ENCODE assay signal across 19 cellular contexts in the genomic region with DNA sequence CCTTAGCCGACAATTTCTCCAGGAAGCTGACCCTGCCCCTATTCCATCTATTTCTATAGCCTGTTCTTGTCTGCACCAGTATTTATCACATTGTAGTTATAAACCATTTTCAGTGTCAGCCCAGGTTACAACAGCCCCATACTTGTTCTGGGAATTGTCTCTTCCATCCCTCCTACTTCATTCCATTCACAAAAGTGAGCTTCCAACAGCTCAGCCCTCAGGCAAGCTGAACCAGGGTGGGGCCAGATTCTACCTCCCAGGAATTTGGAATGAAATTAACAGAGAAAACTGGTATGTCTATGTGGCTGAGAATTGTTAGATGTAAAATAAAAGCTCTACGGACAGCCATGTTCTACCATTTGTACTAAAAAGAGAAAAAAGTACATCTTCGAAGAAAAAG. TPM values are rescaled to one million over a fixed set of nuclear protein-coding genes. Genes with fewer than 3 reads are reported as not detected.
DNase-seq lines count a peak whose midpoint lies in the region; ATAC-seq, FAIRE-seq and TF ChIP-seq lines count a peak whose summit lies in the region.
"Had no signal": no experiment of that assay in that cellular context is flagged by ENCODE, and none has a peak within 500 bp of the region (broad histone marks: within the 10 kb centered on the region; RNA-seq: fewer than 3 reads in every experiment).

No MANE protein-coding gene starts in this region.

- no peaks in the 10 kb centered on the region for H3K27me3 Mint-ChIP-seq in Caco-2 (ENCODE audit: insufficient read depth, unreplicated experiment)

- H3K9me3 ChIP-seq in Caco-2, result no peaks in the 10 kb centered on the region

- no peak for TF ChIP-seq CTCF in Caco-2 (IDR thresholded peaks at IDR 0.05; ENCODE audit: insufficient read depth in 1 of 2, low read depth in 1 of 2, low read length in 1 of 2, severe bottlenecking in 1 of 2, unreplicated experiment in 1 of 2)
- TF ChIP-seq CTCF in epithelial cell of esophagus (IDR thresholded peaks at IDR 0.05; ENCODE audit: insufficient read depth, low read depth, low read length, missing control alignments), result no peak
- TF ChIP-seq CTCF in omental fat pad (IDR thresholded peaks at IDR 0.05), result no peak

- BruUV-seq in Caco-2 (replicated peaks; lab: Mats Ljungman, UMichigan), result no TSS peak

- peaks cover 4% of the 10 kb centered on the region for H3K4me1 ChIP-seq in Caco-2

- H3K27ac Mint-ChIP-seq in Caco-2 (ENCODE audit: unreplicated experiment), result peak overlapping the region; percentile 2
- H3K27ac Mint-ChIP-seq: HFFc6 had no signal

- no peak for FAIRE-seq in RCC 7860 (lab: Jason Lieb, UNC)
- FAIRE-seq: A204.1, G401.6, GM12892, HepG2 had no signal

- peaks cover 19% of the 10 kb centered on the region for H3K4me1 Mint-ChIP-seq in Caco-2 (ENCODE audit: low read depth, unreplicated experiment)

- ATAC-seq in omental fat pad (ENCODE audit: low FRiP score) (peak; percentile 79), HG02885 (IDR thresholded peaks at IDR 0.05; ENCODE audit: poor library complexity, unreplicated experiment) (no peak)
- ATAC-seq: HepG2 had no signal

- H3K27me3 ChIP-seq in Caco-2 (replicated peaks; ENCODE audit: control insufficient read depth, insufficient read depth, low read length), result no peaks in the 10 kb centered on the region

- H3K4me3 ChIP-seq in Caco-2 (ENCODE audit: low read depth, low read length) (no peak overlapping the region), epithelial cell of esophagus (ENCODE audit: low read length) (no peak overlapping the region)
- H3K4me3 ChIP-seq: GM23248 had no signal

- H3K36me3 ChIP-seq in Caco-2 (ENCODE audit: control insufficient read depth, insufficient read depth, low read length), result no peaks in the 10 kb centered on the region

- no peaks in the 10 kb centered on the region for H3K36me3 Mint-ChIP-seq in Caco-2 (ENCODE audit: insufficient read depth, unreplicated experiment)

- POLR2A ChIA-PET in Caco-2 (lab: Charles Lee), result interaction anchor here (0.6 kb wide), 1 partner anchor 35 kb away, joined by 4 read pairs; no protein-coding TSS in a partner anchor

- CTCF ChIA-PET in Caco-2 (lab: Charles Lee), result no interaction called here

- peak; percentile 23 to 51 for DNase-seq in Caco-2
- peak; percentile 76 for DNase-seq in NCI-H226
- DNase-seq in epithelial cell of esophagus (ENCODE audit: low read depth), result peak; percentile 13
- DNase-seq in omental fat pad (ENCODE audit: low spot score), result no peak
- no peak for DNase-seq in activated CD4-positive, alpha-beta T cell treated with anti-CD3 and anti-CD28 coated beads for 48 hours
- DNase-seq in SHP77 treated with DMSO at 0.1 percent for 48 hours (lab: John Stamatoyannopoulos, UW), result no peak
- DNase-seq in RCC 7860 (ENCODE audit: low spot score), result no peak
- DNase-seq: GM23248, HFFc6, NCI-H1105 treated with DMSO at 0.1 percent for 48 hours, NCI-H187, NCI-H446 treated with DMSO at 0.1 percent for 48 hours, NCI-H774, SHP77 had no signal

- intact Hi-C loops in Caco-2 (cut with micrococcal nuclease; ENCODE audit: unreplicated experiment), result no loop called here

- no peaks in the 10 kb centered on the region for H3K9me3 Mint-ChIP-seq in Caco-2 (ENCODE audit: unreplicated experiment)
- H3K9me3 Mint-ChIP-seq: HFFc6 had no signal

- peak overlapping the region; percentile 9 for H3K4me3 Mint-ChIP-seq in Caco-2 (ENCODE audit: unreplicated experiment)
- H3K4me3 Mint-ChIP-seq: HFFc6 had no signal

RNA-seq across cellular contexts. Expression of a gene that starts 36.1 kb away (rescaled TPM):
- total RNA-seq in Caco-2 (2022) (41.2 and 43.5 TPM in 2 replicates), omental fat pad (1 to 10 TPM; 6.0 to 9.3 (median 8.1) TPM)

Comparison
In these comparisons a context has a peak if more than half of its experiments do, and no peak if none do; other contexts are left out.
1. DNase-seq: peak in Caco-2 (2 of 2), NCI-H226 (single experiment) and epithelial cell of esophagus (single experiment); none in omental fat pad (single experiment), activated CD4-positive, alpha-beta T cell treated with anti-CD3 and anti-CD28 coated beads for 48 hours (single experiment), SHP77 treated with DMSO at 0.1 percent for 48 hours (single experiment) and RCC 7860 (single experiment).